20 cellular contexts compared by ENCODE assay signal in genomic region chr10:47286591-47287325, GRCh38. TPM values are rescaled to one million over a fixed set of nuclear protein-coding genes. Genes with fewer than 3 reads are reported as not detected.
DNase-seq lines count a peak whose midpoint lies in the region; TF ChIP-seq lines count a peak whose summit lies in the region.
"Had no signal": no experiment of that assay in that cellular context is flagged by ENCODE, and none has a peak within 500 bp of the region (broad histone marks: within the 10 kb centered on the region; RNA-seq: fewer than 3 reads in every experiment).

No MANE protein-coding gene starts in this region.

- H3K36me3 Mint-ChIP-seq in activated naive CD4-positive, alpha-beta T cell treated with anti-CD3 and anti-CD28 coated beads, Interleukin-2, amount 10 ng/mL, durations not matched to agents 7 days and 5 days: no peaks in the 10 kb centered on the region
- no peaks in the 10 kb centered on the region for H3K36me3 Mint-ChIP-seq in neural progenitor cell

- H3K27me3 ChIP-seq in sigmoid colon (peaks cover 0 to 3% (median 0%) of the 10 kb centered on the region in 3 donors), neural progenitor cell (no peaks in the 10 kb centered on the region), tibial nerve (no peaks in the 10 kb centered on the region)
- H3K27me3 ChIP-seq: testis had no signal

- 78 to 83% methylated on average over 4 of the region's 4 CpGs for WGBS in sigmoid colon, 2 donors
- WGBS in tibial nerve, 2 donors: 78 to 89% methylated on average over 4 of the region's 4 CpGs

- H3K4me1 ChIP-seq in sigmoid colon (peaks cover 0 to 7% (median 0%) of the 10 kb centered on the region in 4 donors), neural progenitor cell (no peaks in the 10 kb centered on the region), tibial nerve (peaks cover 0 to 8% (median 0%) of the 10 kb centered on the region in 4 donors)
- H3K4me1 ChIP-seq: testis had no signal

- TF ChIP-seq CTCF in sigmoid colon (IDR thresholded peaks at IDR 0.05): no peak
- no peak for TF ChIP-seq CTCF in neural progenitor cell (IDR thresholded peaks at IDR 0.05)
- TF ChIP-seq CTCF in tibial nerve (IDR thresholded peaks at IDR 0.05): no peak

- no peaks in the 10 kb centered on the region for H3K9me3 Mint-ChIP-seq in activated naive CD4-positive, alpha-beta T cell treated with anti-CD3 and anti-CD28 coated beads, Interleukin-2, amount 10 ng/mL, durations not matched to agents 7 days and 5 days
- H3K9me3 Mint-ChIP-seq in neural progenitor cell: peaks cover under 1% of the 10 kb centered on the region
- H3K9me3 Mint-ChIP-seq: activated CD4-positive, alpha-beta memory T cell treated with anti-CD3 and anti-CD28 coated beads, Interleukin-2, amount 10 ng/mL, durations not matched to agents 7 days and 5 days had no signal

- H3K4me3 Mint-ChIP-seq in activated naive CD4-positive, alpha-beta T cell treated with anti-CD3 and anti-CD28 coated beads, Interleukin-2, amount 10 ng/mL, durations not matched to agents 7 days and 5 days: no peak overlapping the region
- H3K4me3 Mint-ChIP-seq in neural progenitor cell: no peak overlapping the region
- H3K4me3 Mint-ChIP-seq: activated CD4-positive, alpha-beta memory T cell treated with anti-CD3 and anti-CD28 coated beads, Interleukin-2, amount 10 ng/mL, durations not matched to agents 7 days and 5 days had no signal

- H3K9me3 ChIP-seq in sigmoid colon: no peaks in the 10 kb centered on the region
- no peaks in the 10 kb centered on the region for H3K9me3 ChIP-seq in neural progenitor cell (ENCODE audit: low read depth)
- H3K9me3 ChIP-seq in tibial nerve: no peaks in the 10 kb centered on the region
- H3K9me3 ChIP-seq: testis had no signal

- H4K20me1 ChIP-seq in neural progenitor cell (ENCODE audit: low read depth): no peaks in the 10 kb centered on the region

- DNase-seq in activated naive CD4-positive, alpha-beta T cell treated with anti-CD3 and anti-CD28 coated beads, Interleukin-2, amount 10 ng/mL, durations not matched to agents 7 days and 5 days: peak; percentile 34
- DNase-seq in activated naive CD4-positive, alpha-beta T cell (lab: John Stamatoyannopoulos, UW): no peak
- DNase-seq in Jurkat, Clone E6-1 (ENCODE audit: low read depth, low spot score): peak; percentile 45
- DNase-seq in cardiac septum (ENCODE audit: low spot score) (peak; percentile 68), sigmoid colon (peak; percentile 46), neural progenitor cell (ENCODE audit: low spot score) (no peak), GDM1 (lab: John Stamatoyannopoulos, UW) (no peak), tibial nerve (ENCODE audit: low spot score in 2 of 2) (no peak)
- DNase-seq: activated CD4-positive, alpha-beta memory T cell treated with anti-CD3 and anti-CD28 coated beads, Interleukin-2, amount 10 ng/mL, durations not matched to agents 7 days and 5 days; activated effector memory CD4-positive, alpha-beta T cell treated with Interleukin-2 at 50 U/mL for 16 hours; EL; KG1; NCI-H2081 treated with DMSO at 0.1 percent for 48 hours; NCI-H510A treated with DMSO at 0.1 percent for 48 hours; stimulated activated CD4-positive, alpha-beta T cell treated with anti-CD3 and anti-CD28 coated beads, Interleukin-12 subunit alpha, Interleukin-12 subunit beta, amount 100 ng/mL, for 4 hours; testis had no signal

- TF ChIP-seq EP300 in sigmoid colon (IDR thresholded peaks at IDR 0.05) (no peak), tibial nerve (IDR thresholded peaks at IDR 0.05) (no peak)

- H2AFZ ChIP-seq in neural progenitor cell (replicated peaks): no peak overlapping the region

- peaks cover 22% of the 10 kb centered on the region for H3K27me3 Mint-ChIP-seq in activated naive CD4-positive, alpha-beta T cell treated with anti-CD3 and anti-CD28 coated beads, Interleukin-2, amount 10 ng/mL, durations not matched to agents 7 days and 5 days
- peaks cover 10% of the 10 kb centered on the region for H3K27me3 Mint-ChIP-seq in neural progenitor cell (ENCODE audit: insufficient read depth, low read depth)
- H3K27me3 Mint-ChIP-seq: activated CD4-positive, alpha-beta memory T cell treated with anti-CD3 and anti-CD28 coated beads, Interleukin-2, amount 10 ng/mL, durations not matched to agents 7 days and 5 days had no signal

- H3K36me3 ChIP-seq in sigmoid colon: no peaks in the 10 kb centered on the region
- no peaks in the 10 kb centered on the region for H3K36me3 ChIP-seq in neural progenitor cell
- H3K36me3 ChIP-seq in tibial nerve: no peaks in the 10 kb centered on the region

- H3K79me2 ChIP-seq in neural progenitor cell (ENCODE audit: low read depth): no peaks in the 10 kb centered on the region

- intact Hi-C loops in cardiac septum (cut with DNase I) (no loop called here), sigmoid colon (cut with DNase I) (no loop called here)

- H3K4me1 Mint-ChIP-seq in activated naive CD4-positive, alpha-beta T cell treated with anti-CD3 and anti-CD28 coated beads, Interleukin-2, amount 10 ng/mL, durations not matched to agents 7 days and 5 days: peaks cover 33% of the 10 kb centered on the region
- H3K4me1 Mint-ChIP-seq in neural progenitor cell: peaks cover 14% of the 10 kb centered on the region

- H3K4me2 ChIP-seq in neural progenitor cell: no peak overlapping the region

- H3K27ac ChIP-seq in sigmoid colon (no peak overlapping the region), neural progenitor cell (no peak overlapping the region), tibial nerve (no peak overlapping the region)
- H3K27ac ChIP-seq: RWPE1, testis had no signal

- H3K9ac ChIP-seq in neural progenitor cell: no peak overlapping the region

- H3K4me3 ChIP-seq in Jurkat, Clone E6-1 (ENCODE audit: low read length): no peak overlapping the region
- H3K4me3 ChIP-seq in sigmoid colon: no peak overlapping the region
- no peak overlapping the region for H3K4me3 ChIP-seq in neural progenitor cell
- no peak overlapping the region for H3K4me3 ChIP-seq in tibial nerve
- H3K4me3 ChIP-seq: testis had no signal

- peak overlapping the region; percentile 79 for H3K27ac Mint-ChIP-seq in activated naive CD4-positive, alpha-beta T cell treated with anti-CD3 and anti-CD28 coated beads, Interleukin-2, amount 10 ng/mL, durations not matched to agents 7 days and 5 days
- no peak overlapping the region for H3K27ac Mint-ChIP-seq in neural progenitor cell
- H3K27ac Mint-ChIP-seq: activated CD4-positive, alpha-beta memory T cell treated with anti-CD3 and anti-CD28 coated beads, Interleukin-2, amount 10 ng/mL, durations not matched to agents 7 days and 5 days had no signal

- CTCF ChIA-PET in activated naive CD4-positive, alpha-beta T cell treated with anti-CD3 and anti-CD28 coated beads, Interleukin-2, amount 10 ng/mL, durations not matched to agents 7 days and 5 days (lab: Charles Lee): interaction anchor here (1.0 kb wide), 1 partner anchor 10 kb away, joined by 4 read pairs; no protein-coding TSS in a partner anchor

- TF ChIP-seq POLR2A in sigmoid colon (IDR thresholded peaks at IDR 0.05): no peak
- no peak for TF ChIP-seq POLR2A in tibial nerve (IDR thresholded peaks at IDR 0.05)

- H3F3A ChIP-seq in neural progenitor cell (ENCODE audit: low read depth): no peaks in the 10 kb centered on the region

RNA-seq across cellular contexts. Expression of gene GDF10, which starts 13.2 kb away (rescaled TPM):
- polyA plus RNA-seq in Jurkat, Clone E6-1 (2012; ENCODE audit: insufficient read depth, insufficient read length): not detected
- 1.7 TPM for total RNA-seq in cardiac septum
- total RNA-seq in sigmoid colon: 10 to 100 TPM in 1 of 4 donors, 1 to 10 TPM in 3; 3.8 to 11.9 (median 4.9) TPM
- polyA plus RNA-seq in sigmoid colon: under 1 TPM in 1 of 3 donors, not detected in 2; 0.67 TPM
- 0.28 and 1.6 TPM in 2 replicates for total RNA-seq in neural progenitor cell (ENCODE audit: low replicate concordance)
- total RNA-seq in tibial nerve: 10 to 100 TPM; 10.2 to 48.2 (median 22.9) TPM
- total RNA-seq: activated CD4-positive, alpha-beta memory T cell treated with anti-CD3 and anti-CD28 coated beads, Interleukin-2, amount 10 ng/mL, durations not matched to agents 7 days and 5 days; glomerular endothelial cell; mononuclear cell had no signal

RNA-seq across cellular contexts. Expression of gene GDF2, which starts 35.5 kb away (rescaled TPM):
- not detected for polyA plus RNA-seq in Jurkat, Clone E6-1 (2012; ENCODE audit: insufficient read depth, insufficient read length)
- total RNA-seq in cardiac septum: not detected
- total RNA-seq in sigmoid colon: not detected
- polyA plus RNA-seq in sigmoid colon: not detected
- total RNA-seq in neural progenitor cell (ENCODE audit: low replicate concordance): 0.19 TPM in 1 of 2 replicates, not detected in the other
- not detected for total RNA-seq in tibial nerve
- total RNA-seq: activated CD4-positive, alpha-beta memory T cell treated with anti-CD3 and anti-CD28 coated beads, Interleukin-2, amount 10 ng/mL, durations not matched to agents 7 days and 5 days; glomerular endothelial cell; mononuclear cell had no signal
- polyA plus RNA-seq: AG04450 had no signal

Comparison
In these comparisons a context has a peak if more than half of its experiments do, and no peak if none do; other contexts are left out.
1. DNase-seq: peak in activated naive CD4-positive, alpha-beta T cell treated with anti-CD3 and anti-CD28 coated beads, Interleukin-2, amount 10 ng/mL, durations not matched to agents 7 days and 5 days (single experiment), Jurkat, Clone E6-1 (single experiment), cardiac septum (single experiment) and sigmoid colon (single experiment); none in activated naive CD4-positive, alpha-beta T cell (0 of 4), neural progenitor cell (single experiment), GDM1 (single experiment) and tibial nerve (0 of 2).